ENCODE assay signal across 1 cellular context in genomic region chr15:89495638-89496145, GRCh38.
TF ChIP-seq lines count a peak whose summit lies in the region.

No MANE protein-coding gene starts in this region.

TF ChIP-seq in WTC11, 78 proteins besides CTCF, POLR2A, EP300 and RAD21:
- TF ChIP-seq ERG (CRISPR knock-in tag; IDR thresholded peaks at IDR 0.05) (no peak), GRHL2 (CRISPR knock-in tag; IDR thresholded peaks at IDR 0.05; ENCODE audit: insufficient replicate concordance, severe bottlenecking) (no peak), AR (CRISPR knock-in tag; IDR thresholded peaks at IDR 0.05) (no peak), NR1H2 (CRISPR knock-in tag; IDR thresholded peaks at IDR 0.05) (no peak), ZNF671 (CRISPR knock-in tag; IDR thresholded peaks at IDR 0.05) (no peak), ZNF532 (CRISPR knock-in tag; IDR thresholded peaks at IDR 0.05; ENCODE audit: borderline replicate concordance) (no peak), MXD4 (CRISPR knock-in tag; IDR thresholded peaks at IDR 0.05; ENCODE audit: borderline replicate concordance) (no peak)
TF ChIP-seq in WTC11: peak in this region for 0.
